15 cellular contexts compared by ENCODE assay signal in genomic region chr20:41219824-41220223, GRCh38.
DNase-seq lines count a peak whose midpoint lies in the region; ATAC-seq, FAIRE-seq and TF ChIP-seq lines count a peak whose summit lies in the region.
"Had no signal": no experiment of that assay in that cellular context is flagged by ENCODE, and none has a peak within 500 bp of the region (broad histone marks: within the 10 kb centered on the region; RNA-seq: fewer than 3 reads in every experiment).

No MANE protein-coding gene starts in this region.

- H3K9ac ChIP-seq in HepG2 (ENCODE audit: insufficient read depth, low read depth, low read length), result no peak overlapping the region
- H3K9ac ChIP-seq: BLaER1, GM23248 had no signal

- TF ChIP-seq EP300 in HepG2 (IDR thresholded peaks at IDR 0.05; ENCODE audit: low read depth in 2 of 2, low read length in 2 of 2) (no peak), HepG2 (CRISPR knock-in tag; IDR thresholded peaks at IDR 0.05; ENCODE audit: borderline replicate concordance) (no peak)

- H3K36me3 ChIP-seq in HepG2 (replicated peaks in 1 of 2; ENCODE audit: control insufficient read depth in 1 of 2, insufficient read depth in 2 of 2, low read length in 2 of 2) (no peaks in the 10 kb centered on the region), right lobe of liver (no peaks in the 10 kb centered on the region)
- H3K36me3 ChIP-seq: BLaER1, HAP-1 had no signal

- no peak for TF ChIP-seq POLR2A in HepG2 (IDR thresholded peaks at IDR 0.05; ENCODE audit: insufficient read depth in 1 of 2, low read depth in 2 of 2, low read length in 2 of 2)
- TF ChIP-seq POLR2A in right lobe of liver (IDR thresholded peaks at IDR 0.05), result no peak

- H2AFZ ChIP-seq in HepG2 (ENCODE audit: low read length), result no peak overlapping the region
- H2AFZ ChIP-seq: GM23248 had no signal

- no peak for ATAC-seq in HepG2
- ATAC-seq in right lobe of liver, result no peak
- no peak for ATAC-seq in GM19324 (IDR thresholded peaks at IDR 0.05; ENCODE audit: low FRiP score, unreplicated experiment)
- no peak for ATAC-seq in HG03196 (IDR thresholded peaks at IDR 0.05; ENCODE audit: unreplicated experiment)
- ATAC-seq in GM19463 (IDR thresholded peaks at IDR 0.05; ENCODE audit: unreplicated experiment), result no peak

- H3K4me1 ChIP-seq in HepG2 (ENCODE audit: insufficient read depth, low read length) (no peaks in the 10 kb centered on the region), right lobe of liver (no peaks in the 10 kb centered on the region)
- H3K4me1 ChIP-seq: BLaER1, HAP-1 had no signal

- TF ChIP-seq RAD21 in HepG2 (CRISPR knock-in tag; IDR thresholded peaks at IDR 0.05), result no peak

- H3K79me2 ChIP-seq in HepG2 (ENCODE audit: insufficient read depth, low read length), result no peaks in the 10 kb centered on the region

- DNase-seq in HepG2 (ENCODE audit: low spot score), result no peak
- DNase-seq in right lobe of liver, result no peak
- no peak for DNase-seq in substantia nigra (lab: John Stamatoyannopoulos, UW)
- DNase-seq: 8988T; CD4-positive, alpha-beta memory T cell; DMS153; DMS79; GDM1; GM23248 had no signal

- H3K4me3 ChIP-seq in HepG2 (replicated peaks in 1 of 3; ENCODE audit: insufficient read depth in 1 of 3, low read depth in 2 of 3, low read length in 3 of 3), result no peak overlapping the region
- no peak overlapping the region for H3K4me3 ChIP-seq in right lobe of liver
- H3K4me3 ChIP-seq: BLaER1, GM23248, HAP-1 had no signal

- H3K27ac ChIP-seq in HepG2 (ENCODE audit: extremely low read length, insufficient read depth, low read length), result no peak overlapping the region
- no peak overlapping the region for H3K27ac ChIP-seq in right lobe of liver
- peak overlapping the region; percentile 99 for H3K27ac ChIP-seq in cingulate gyrus (ENCODE audit: low read depth, low read length)
- H3K27ac ChIP-seq in substantia nigra (ENCODE audit: low read depth, low read length, poor library complexity, severe bottlenecking), result peak overlapping the region; percentile 97
- H3K27ac ChIP-seq: BLaER1, GM23248 had no signal

- CTCF ChIA-PET in HepG2 (lab: Yijun Ruan, JAX; ENCODE audit: low intra/inter-chr PET ratio, low total read pairs), result no interaction called here

- POLR2A ChIA-PET in HepG2 (lab: Yijun Ruan, JAX), result no interaction called here

- no peak for TF ChIP-seq CTCF in HepG2 (CRISPR knock-in tag; IDR thresholded peaks at IDR 0.05)
- TF ChIP-seq CTCF in right lobe of liver (IDR thresholded peaks at IDR 0.05), result no peak

- no peak for FAIRE-seq in HepG2 (lab: Jason Lieb, UNC)

- WGBS in HepG2 (ENCODE audit: low lambda C conversion rate), result 98% methylated on average over 2 of the region's 2 CpGs
- 100% methylated on average over 2 of the region's 2 CpGs for WGBS in right lobe of liver (ENCODE audit: insufficient coverage, low coverage, low lambda C conversion rate, missing lambda C conversion rate)

- no peaks in the 10 kb centered on the region for H4K20me1 ChIP-seq in HepG2 (ENCODE audit: insufficient read depth, low read length)
- H4K20me1 ChIP-seq: BLaER1 had no signal

- intact Hi-C loops in HepG2 (cut with micrococcal nuclease; ENCODE audit: unreplicated experiment) (no loop called here), right lobe of liver (cut with DNase I) (loop anchor here in 1 of 2 donors (10.0 kb wide), 1 partner anchor 45 kb away; no protein-coding TSS in a partner anchor)

- H3K4me2 ChIP-seq in HepG2 (ENCODE audit: low read depth, low read length), result no peak overlapping the region
- H3K4me2 ChIP-seq: BLaER1 had no signal

- in situ Hi-C loops in HepG2 (cut with HindIII; ENCODE audit: extremely low pct_ligation_motif_present, low pct_unique_long_range_greater_than_20kb), result no loop called here

- no peaks in the 10 kb centered on the region for H3K9me3 ChIP-seq in HepG2 (ENCODE audit: low read length)
- H3K9me3 ChIP-seq in right lobe of liver, result no peaks in the 10 kb centered on the region
- H3K9me3 ChIP-seq: BLaER1, HAP-1 had no signal

- no TSS peak for BruUV-seq in HepG2 (replicated peaks; lab: Mats Ljungman, UMichigan)

- H3K27me3 ChIP-seq in HepG2 (ENCODE audit: control insufficient read depth in 1 of 2, insufficient read depth in 2 of 2, low read length in 2 of 2), result no peaks in the 10 kb centered on the region
- H3K27me3 ChIP-seq in right lobe of liver, result no peaks in the 10 kb centered on the region
- H3K27me3 ChIP-seq: BLaER1 had no signal

TF ChIP-seq in HepG2, 621 proteins besides CTCF, POLR2A, EP300 and RAD21:
- TF ChIP-seq ZNF616 (CRISPR knock-in tag; IDR thresholded peaks at IDR 0.05; ENCODE audit: low read depth), result no peak
- TF ChIP-seq ADNP (CRISPR knock-in tag; IDR thresholded peaks at IDR 0.05), result no peak
- TF ChIP-seq IKZF1 (IDR thresholded peaks at IDR 0.05), result no peak
- TF ChIP-seq ZNF12 (CRISPR knock-in tag; IDR thresholded peaks at IDR 0.05), result peak; percentile 92
- no peak for TF ChIP-seq CHD2 (IDR thresholded peaks at IDR 0.05; ENCODE audit: low read depth, low read length)
- TF ChIP-seq SMARCE1 (IDR thresholded peaks at IDR 0.05; ENCODE audit: borderline replicate concordance), result no peak
- no peak for TF ChIP-seq ATAD3A (CRISPR knock-in tag; IDR thresholded peaks at IDR 0.05)
- no peak for TF ChIP-seq CEBPZ (IDR thresholded peaks at IDR 0.05; ENCODE audit: low read length)
- TF ChIP-seq PRMT3 (CRISPR knock-in tag; IDR thresholded peaks at IDR 0.05; ENCODE audit: borderline replicate concordance, low read depth), result no peak

Comparison
In these comparisons a context has a peak if more than half of its experiments do, and no peak if none do; other contexts are left out.
1. H3K27ac ChIP-seq: peak in cingulate gyrus (single experiment) and substantia nigra (single experiment); none in HepG2 (single experiment) and right lobe of liver (0 of 3).